Comparison of ENCODE assay signal across 14 cellular contexts in the genomic region with DNA sequence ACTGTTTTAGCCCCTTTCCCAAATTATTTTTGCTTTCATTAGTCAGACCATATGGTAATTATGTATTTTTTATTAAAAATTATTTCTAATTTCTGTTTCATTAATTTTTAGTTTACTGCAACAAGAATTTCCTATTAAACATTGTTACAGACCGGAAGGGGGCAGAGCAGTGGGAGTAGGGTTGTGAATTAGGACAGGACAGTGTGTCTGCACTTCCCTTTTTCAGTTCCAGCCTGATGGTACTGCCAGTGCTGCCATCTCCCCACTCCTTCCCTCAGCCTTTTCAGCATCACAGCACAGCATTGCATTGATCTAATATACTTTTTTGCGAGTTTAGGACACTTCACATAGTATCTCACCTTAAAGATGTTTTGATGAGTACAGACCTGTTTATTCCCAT.
A peak's percentile ranks its signal among the peaks of the same experiment; 100 is the strongest.
DNase-seq lines count a peak whose midpoint lies in the region; ATAC-seq, FAIRE-seq and TF ChIP-seq lines count a peak whose summit lies in the region.
"Had no signal": no experiment of that assay in that cellular context is flagged by ENCODE, and none has a peak within 500 bp of the region (broad histone marks: within the 10 kb centered on the region; RNA-seq: fewer than 3 reads in every experiment).

No MANE protein-coding gene starts in this region.

- TF ChIP-seq POLR2A in uterus (IDR thresholded peaks at IDR 0.05) (no peak), GM12892 (IDR thresholded peaks at IDR 0.05; ENCODE audit: low read depth, low read length) (no peak)

- TF ChIP-seq CTCF in GM12865 (IDR thresholded peaks at IDR 0.05; ENCODE audit: insufficient read depth, low read depth, low read length, missing control alignments) (no peak), uterus (IDR thresholded peaks at IDR 0.05) (no peak), GM13977 (IDR thresholded peaks at IDR 0.05; ENCODE audit: extremely low read depth, insufficient read depth, missing control alignments) (no peak)

- peak overlapping the region; percentile 71 for H3K27ac Mint-ChIP-seq in dendritic cell treated with granulocyte-macrophage colony-stimulating factor and Interleukin-4, amounts not matched to agents 40 ng/mL and 50 ng/mL, for 4 days
- no peak overlapping the region for H3K27ac Mint-ChIP-seq in activated naive CD4-positive, alpha-beta T cell treated with anti-CD3 and anti-CD28 coated beads for 36 hours
- H3K27ac Mint-ChIP-seq: endodermal cell had no signal

- DNase-seq in GM12865 (ENCODE audit: low read depth): peak; percentile 21
- DNase-seq in uterus: no peak
- no peak for DNase-seq in activated naive CD4-positive, alpha-beta T cell treated with anti-CD3 and anti-CD28 coated beads for 36 hours
- DNase-seq in GM13977 (ENCODE audit: low spot score): no peak
- no peak for DNase-seq in GM12892 (ENCODE audit: insufficient read length)
- DNase-seq: activated T-cell treated with anti-CD3 and anti-CD28 coated beads, Interleukin-2, amount 50 U/mL, for 72 hours; CD4-positive, alpha-beta memory T cell; KG1; left cardiac atrium had no signal

- H3K4me1 Mint-ChIP-seq in dendritic cell treated with granulocyte-macrophage colony-stimulating factor and Interleukin-4, amounts not matched to agents 40 ng/mL and 50 ng/mL, for 4 days (ENCODE audit: low read depth): peaks cover 43% of the 10 kb centered on the region
- H3K4me1 Mint-ChIP-seq in activated naive CD4-positive, alpha-beta T cell treated with anti-CD3 and anti-CD28 coated beads for 36 hours (ENCODE audit: low read depth): peaks cover 57% of the 10 kb centered on the region

- H3K4me3 ChIP-seq in GM12865 (ENCODE audit: low read depth, low read length) (no peak overlapping the region), uterus (no peak overlapping the region)

- intact Hi-C loops in dendritic cell treated with granulocyte-macrophage colony-stimulating factor and Interleukin-4, amounts not matched to agents 40 ng/mL and 50 ng/mL, for 4 days (cut with micrococcal nuclease): no loop called here
- intact Hi-C loops in uterus (cut with DNase I; ENCODE audit: low total_unique reads): no loop called here
- intact Hi-C loops in activated naive CD4-positive, alpha-beta T cell treated with anti-CD3 and anti-CD28 coated beads for 36 hours (cut with micrococcal nuclease): loop anchor here (5.0 kb wide), 1 partner anchor 40 kb away; no protein-coding TSS in a partner anchor

- FAIRE-seq in GM12892 (lab: Jason Lieb, UNC): no peak

- no peaks in the 10 kb centered on the region for H3K9me3 Mint-ChIP-seq in dendritic cell treated with granulocyte-macrophage colony-stimulating factor and Interleukin-4, amounts not matched to agents 40 ng/mL and 50 ng/mL, for 4 days
- H3K9me3 Mint-ChIP-seq in activated naive CD4-positive, alpha-beta T cell treated with anti-CD3 and anti-CD28 coated beads for 36 hours: peaks cover 1% of the 10 kb centered on the region
- H3K9me3 Mint-ChIP-seq: activated T-cell treated with anti-CD3 and anti-CD28 coated beads, Interleukin-2, amount 50 U/mL, for 72 hours; CD4-positive, alpha-beta memory T cell; endodermal cell; stimulated activated effector memory CD8-positive, alpha-beta T cell treated with anti-CD3 and anti-CD28 coated beads, Interleukin-12 subunit alpha, Interleukin-12 subunit beta, amount 100 ng/mL, for 72 hours had no signal

- H3K9me3 ChIP-seq in uterus: no peaks in the 10 kb centered on the region

- in situ Hi-C loops in GM13977 (cut with MboI; ENCODE audit: low pct_unique_long_range_greater_than_20kb, low sequenced_read_pairs, unreplicated experiment): no loop called here

- peaks cover 10% of the 10 kb centered on the region for H3K36me3 Mint-ChIP-seq in dendritic cell treated with granulocyte-macrophage colony-stimulating factor and Interleukin-4, amounts not matched to agents 40 ng/mL and 50 ng/mL, for 4 days (ENCODE audit: low read depth)
- H3K36me3 Mint-ChIP-seq in activated naive CD4-positive, alpha-beta T cell treated with anti-CD3 and anti-CD28 coated beads for 36 hours (ENCODE audit: low read depth): peaks cover 11% of the 10 kb centered on the region
- H3K36me3 Mint-ChIP-seq: stimulated activated effector memory CD8-positive, alpha-beta T cell treated with anti-CD3 and anti-CD28 coated beads, Interleukin-12 subunit alpha, Interleukin-12 subunit beta, amount 100 ng/mL, for 72 hours had no signal

- H3K27me3 ChIP-seq in uterus: no peaks in the 10 kb centered on the region

- no peaks in the 10 kb centered on the region for H3K27me3 Mint-ChIP-seq in dendritic cell treated with granulocyte-macrophage colony-stimulating factor and Interleukin-4, amounts not matched to agents 40 ng/mL and 50 ng/mL, for 4 days
- no peaks in the 10 kb centered on the region for H3K27me3 Mint-ChIP-seq in activated naive CD4-positive, alpha-beta T cell treated with anti-CD3 and anti-CD28 coated beads for 36 hours (ENCODE audit: low read depth)
- H3K27me3 Mint-ChIP-seq: CD4-positive, alpha-beta memory T cell had no signal

- no peaks in the 10 kb centered on the region for H3K4me1 ChIP-seq in uterus

- H3K27ac ChIP-seq in uterus: no peak overlapping the region

- ATAC-seq in GM21381 (IDR thresholded peaks at IDR 0.05; ENCODE audit: unreplicated experiment) (peak; percentile 81), HG03378 (IDR thresholded peaks at IDR 0.05; ENCODE audit: unreplicated experiment) (peak; percentile 71)
- ATAC-seq: activated T-cell treated with anti-CD3 and anti-CD28 coated beads, Interleukin-2, amount 50 U/mL, for 72 hours; stimulated activated effector memory CD8-positive, alpha-beta T cell treated with anti-CD3 and anti-CD28 coated beads, Interleukin-12 subunit alpha, Interleukin-12 subunit beta, amount 100 ng/mL, for 72 hours had no signal

- CTCF ChIA-PET in activated naive CD4-positive, alpha-beta T cell treated with anti-CD3 and anti-CD28 coated beads for 36 hours (lab: Charles Lee): no interaction called here

- no peak overlapping the region for H3K4me3 Mint-ChIP-seq in dendritic cell treated with granulocyte-macrophage colony-stimulating factor and Interleukin-4, amounts not matched to agents 40 ng/mL and 50 ng/mL, for 4 days
- no peak overlapping the region for H3K4me3 Mint-ChIP-seq in activated naive CD4-positive, alpha-beta T cell treated with anti-CD3 and anti-CD28 coated beads for 36 hours
- H3K4me3 Mint-ChIP-seq: activated T-cell treated with anti-CD3 and anti-CD28 coated beads, Interleukin-2, amount 50 U/mL, for 72 hours; endodermal cell; stimulated activated effector memory CD8-positive, alpha-beta T cell treated with anti-CD3 and anti-CD28 coated beads, Interleukin-12 subunit alpha, Interleukin-12 subunit beta, amount 100 ng/mL, for 72 hours had no signal

- no peaks in the 10 kb centered on the region for H3K36me3 ChIP-seq in uterus
